Comparison of ENCODE assay signal across 12 cellular contexts in genomic region chr4:45438047-45438446, GRCh38.
"Had no signal": no experiment of that assay in that cellular context is flagged by ENCODE, and none has a peak within 500 bp of the region (broad histone marks: within the 10 kb centered on the region; RNA-seq: fewer than 3 reads in every experiment).

No MANE protein-coding gene starts in this region.

- DNase-seq: activated CD4-positive, alpha-beta T cell treated with anti-CD3 and anti-CD28 coated beads, Interleukin-2, amount 50 U/mL, for 1 hour; activated CD4-positive, CD25-positive, alpha-beta regulatory T cell; activated naive CD4-positive, alpha-beta T cell treated with anti-CD3 and anti-CD28 coated beads, Interleukin-2, amount 50 U/mL, for 16 hours; adrenal gland; natural killer cell; occipital lobe; stimulated activated CD4-positive, alpha-beta T cell treated with anti-CD3 and anti-CD28 coated beads, Interleukin-4, amount 100 ng/mL, for 1 hour; stimulated activated CD8-positive, alpha-beta memory T cell treated with anti-CD3 and anti-CD28 coated beads, Interleukin-4, amount 100 ng/mL, for 48 hours; testis; upper lobe of right lung had no signal

- H3K27ac ChIP-seq: adrenal gland, gastroesophageal sphincter, prostate gland, testis, upper lobe of right lung had no signal

- ATAC-seq: gastroesophageal sphincter, natural killer cell, upper lobe of right lung had no signal

- H3K27me3 ChIP-seq: adrenal gland, gastroesophageal sphincter, testis, upper lobe of right lung had no signal

- H3K9me3 ChIP-seq: adrenal gland, gastroesophageal sphincter, prostate gland, testis, upper lobe of right lung had no signal

- H3K4me3 ChIP-seq: adrenal gland, gastroesophageal sphincter, prostate gland, testis, upper lobe of right lung had no signal

- H3K4me1 ChIP-seq: prostate gland, testis, upper lobe of right lung had no signal

- H3K36me3 ChIP-seq: adrenal gland, gastroesophageal sphincter, prostate gland, upper lobe of right lung had no signal
